In the genomic region with DNA sequence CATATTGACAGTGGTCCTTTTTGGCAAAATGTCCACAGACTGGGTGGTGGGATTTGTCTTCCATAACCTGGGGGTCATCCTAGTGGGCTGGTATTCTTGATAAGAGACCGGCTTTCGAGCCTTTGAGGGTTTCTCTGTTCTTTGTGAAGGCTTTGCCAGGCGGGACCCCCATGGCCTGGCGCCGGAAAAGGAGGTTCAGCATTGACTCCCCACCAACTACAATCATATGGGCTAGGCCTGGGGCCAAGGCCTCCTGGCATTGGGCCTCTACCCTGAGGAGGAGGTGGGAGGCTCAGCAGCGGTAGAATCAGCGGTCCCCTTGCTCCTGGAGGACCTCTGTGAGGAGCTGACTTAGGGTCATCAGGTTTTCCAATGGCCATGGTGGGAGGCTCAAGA, we compare ENCODE assay signal across 24 cellular contexts. TPM values are rescaled to one million over a fixed set of nuclear protein-coding genes. Genes with fewer than 3 reads are reported as not detected.
DNase-seq lines count a peak whose midpoint lies in the region; ATAC-seq, FAIRE-seq and TF ChIP-seq lines count a peak whose summit lies in the region.
"Had no signal": no experiment of that assay in that cellular context is flagged by ENCODE, and none has a peak within 500 bp of the region (broad histone marks: within the 10 kb centered on the region; RNA-seq: fewer than 3 reads in every experiment).

No MANE protein-coding gene starts in this region.

- BruUV-seq in HepG2 (replicated peaks; lab: Mats Ljungman, UMichigan) = no TSS peak

- peaks cover 5% of the 10 kb centered on the region in 2 donors for H3K4me1 Mint-ChIP-seq in natural killer cell
- H3K4me1 Mint-ChIP-seq: CD8-positive, alpha-beta memory T cell had no signal

- CTCF ChIA-PET in HepG2 (lab: Yijun Ruan, JAX; ENCODE audit: low intra/inter-chr PET ratio, low total read pairs) = interaction anchor here (1.0 kb wide), 1 partner anchor 11 kb away, joined by 3 read pairs; no protein-coding TSS in a partner anchor

- no peaks in the 10 kb centered on the region for H3K9me3 Mint-ChIP-seq in natural killer cell
- H3K9me3 Mint-ChIP-seq: CD4-positive, alpha-beta T cell; H9; HFFc6 had no signal

- no peak for FAIRE-seq in HepG2 (lab: Jason Lieb, UNC)
- FAIRE-seq: A204.1, D721Med, GM12878, GM19239 had no signal

- H2BK15ac ChIP-seq in neuronal stem cell (ENCODE audit: low read length) = no peak overlapping the region

- H3K4me2 ChIP-seq in HepG2 (ENCODE audit: low read depth, low read length) = peak overlapping the region; percentile 71; the same call in 1 of the 2 replicates
- H3K4me2 ChIP-seq in neuronal stem cell (ENCODE audit: insufficient read depth, low read length, poor library complexity, severe bottlenecking) = no peak overlapping the region

- H3K18ac ChIP-seq in neuronal stem cell (ENCODE audit: low read length) = peak overlapping the region; percentile 73

- H3K79me2 ChIP-seq in HepG2 (ENCODE audit: insufficient read depth, low read length) = no peaks in the 10 kb centered on the region

- peaks cover 95% of the 10 kb centered on the region for H3K4me1 ChIP-seq in HepG2 (ENCODE audit: insufficient read depth, low read length)
- H3K4me1 ChIP-seq in right lobe of liver = no peaks in the 10 kb centered on the region
- peaks cover 1 to 7% of the 10 kb centered on the region in 2 donors for H3K4me1 ChIP-seq in neuronal stem cell (ENCODE audit: control insufficient read depth in 2 of 2, insufficient read depth in 1 of 2, low read depth in 1 of 2, low read length in 2 of 2)
- no peaks in the 10 kb centered on the region for H3K4me1 ChIP-seq in upper lobe of right lung

- 88% methylated on average over 5 of the region's 7 CpGs for WGBS in HepG2 (ENCODE audit: low lambda C conversion rate)
- 86% methylated on average over 4 of the region's 7 CpGs for WGBS in right lobe of liver (ENCODE audit: insufficient coverage, low coverage, low lambda C conversion rate, missing lambda C conversion rate)
- WGBS in neuronal stem cell (ENCODE audit: extremely low coverage in 2 of 2, insufficient read length in 2 of 2, insufficient replicate concordance in 1 of 2), 2 donors = no CpG with 5 or more reads among the region's 7 CpGs

- TF ChIP-seq RAD21 in HepG2 (CRISPR knock-in tag; IDR thresholded peaks at IDR 0.05) = no peak

- H3K9me3 ChIP-seq in HepG2 (ENCODE audit: low read length) (no peaks in the 10 kb centered on the region), right lobe of liver (no peaks in the 10 kb centered on the region), neuronal stem cell (replicated peaks in 1 of 2; ENCODE audit: control insufficient read depth in 2 of 2, insufficient read depth in 1 of 2, low read depth in 1 of 2, low read length in 2 of 2) (no peaks in the 10 kb centered on the region), upper lobe of right lung (no peaks in the 10 kb centered on the region)
- H3K9me3 ChIP-seq: BLaER1 treated with 17β-estradiol and CSF1 and Interleukin-3, amounts not matched to agents 10 nM and 100 nM had no signal

- ATAC-seq in HepG2 (no peak), right lobe of liver (no peak), upper lobe of right lung (no peak), natural killer cell (no peak), HG02852 (IDR thresholded peaks at IDR 0.05; ENCODE audit: unreplicated experiment) (no peak)
- ATAC-seq: GM12878, HCT116 had no signal

- no peaks in the 10 kb centered on the region for H3K36me3 ChIP-seq in HepG2 (replicated peaks in 1 of 2; ENCODE audit: control insufficient read depth in 1 of 2, insufficient read depth in 2 of 2, low read length in 2 of 2)
- no peaks in the 10 kb centered on the region for H3K36me3 ChIP-seq in right lobe of liver
- H3K36me3 ChIP-seq in neuronal stem cell (replicated peaks in 1 of 2; ENCODE audit: control insufficient read depth in 2 of 2, insufficient read depth in 2 of 2, low read length in 2 of 2) = no peaks in the 10 kb centered on the region
- H3K36me3 ChIP-seq in upper lobe of right lung = no peaks in the 10 kb centered on the region
- H3K36me3 ChIP-seq: BLaER1 treated with 17β-estradiol and CSF1 and Interleukin-3, amounts not matched to agents 10 nM and 100 nM had no signal

- DNase-seq in HepG2 (ENCODE audit: low spot score) (no peak), right lobe of liver (no peak), neuronal stem cell (ENCODE audit: low spot score) (no peak), upper lobe of right lung (peak; percentile 40), natural killer cell (no peak)
- DNase-seq: CD4-positive, alpha-beta T cell; CD8-positive, alpha-beta memory T cell; DMS 273 treated with DMSO at 0.1 percent for 48 hours; DMS79; EL; GDM1; GM23248; H9; HFFc6 had no signal

- peaks cover 0 to 14% of the 10 kb centered on the region in 2 experiments; a peak in 3 of 5 replicates for H3K27me3 ChIP-seq in HepG2 (ENCODE audit: control insufficient read depth in 1 of 2, insufficient read depth in 2 of 2, low read length in 2 of 2)
- no peaks in the 10 kb centered on the region for H3K27me3 ChIP-seq in right lobe of liver
- peaks cover 0 to 28% (median 0%) of the 10 kb centered on the region in 3 experiments for H3K27me3 ChIP-seq in neuronal stem cell (ENCODE audit: control insufficient read depth in 3 of 3, insufficient read depth in 3 of 3, low read depth in 1 of 3, low read length in 3 of 3)
- peaks cover 6% of the 10 kb centered on the region for H3K27me3 ChIP-seq in upper lobe of right lung
- H3K27me3 ChIP-seq: BLaER1 treated with 17β-estradiol and CSF1 and Interleukin-3, amounts not matched to agents 10 nM and 100 nM had no signal

- POLR2A ChIA-PET in HepG2 (lab: Yijun Ruan, JAX) = no interaction called here

- no peak overlapping the region for H3K4me3 Mint-ChIP-seq in natural killer cell
- H3K4me3 Mint-ChIP-seq: B cell; CD14-positive monocyte; CD4-positive, alpha-beta T cell; CD8-positive, alpha-beta memory T cell; H9; HFFc6 had no signal

- H3K9ac ChIP-seq in HepG2 (ENCODE audit: insufficient read depth, low read depth, low read length) = no peak overlapping the region
- no peak overlapping the region for H3K9ac ChIP-seq in neuronal stem cell (ENCODE audit: low read depth, low read length, poor library complexity)
- H3K9ac ChIP-seq: BLaER1 treated with 17β-estradiol and CSF1 and Interleukin-3, amounts not matched to agents 10 nM and 100 nM; GM23248 had no signal

- H3K4ac ChIP-seq in neuronal stem cell (ENCODE audit: low read length) = no peak overlapping the region

- H3K27me3 Mint-ChIP-seq in natural killer cell (ENCODE audit: low read depth in 2 of 2) = peaks cover 12% of the 10 kb centered on the region in 2 donors

- H2BK120ac ChIP-seq in neuronal stem cell (ENCODE audit: low read depth, low read length) = peak overlapping the region; percentile 63

- TF ChIP-seq CTCF in HepG2 (CRISPR knock-in tag; IDR thresholded peaks at IDR 0.05) = no peak
- TF ChIP-seq CTCF in right lobe of liver (IDR thresholded peaks at IDR 0.05) = no peak
- TF ChIP-seq CTCF in upper lobe of right lung (IDR thresholded peaks at IDR 0.05) = no peak
- TF ChIP-seq CTCF in natural killer cell (IDR thresholded peaks at IDR 0.05) = no peak

- H4K91ac ChIP-seq in neuronal stem cell (ENCODE audit: low read depth, low read length, poor library complexity) = no peak overlapping the region

- H2BK12ac ChIP-seq in neuronal stem cell (ENCODE audit: low read length) = no peak overlapping the region

- peak overlapping the region; percentile 34 for H2AK5ac ChIP-seq in neuronal stem cell (ENCODE audit: low read depth, low read length)

- no peak overlapping the region for H2BK5ac ChIP-seq in neuronal stem cell (ENCODE audit: low read length)

- intact Hi-C loops in HepG2 (cut with micrococcal nuclease; ENCODE audit: unreplicated experiment) = no loop called here
- intact Hi-C loops in right lobe of liver (cut with DNase I) = no loop called here
- intact Hi-C loops in upper lobe of right lung (cut with DNase I) = no loop called here
- intact Hi-C loops in natural killer cell (cut with micrococcal nuclease) = no loop called here

- in situ Hi-C loops in HepG2 (cut with HindIII; ENCODE audit: extremely low pct_ligation_motif_present, low pct_unique_long_range_greater_than_20kb) = loop anchor here (10.0 kb wide), 1 partner anchor 366 kb away; no protein-coding TSS in a partner anchor

- no peaks in the 10 kb centered on the region for H4K20me1 ChIP-seq in HepG2 (ENCODE audit: insufficient read depth, low read length)
- H4K20me1 ChIP-seq: BLaER1 treated with 17β-estradiol and CSF1 and Interleukin-3, amounts not matched to agents 10 nM and 100 nM had no signal

- no peaks in the 10 kb centered on the region for H3K36me3 Mint-ChIP-seq in natural killer cell
- H3K36me3 Mint-ChIP-seq: CD14-positive monocyte; CD8-positive, alpha-beta memory T cell had no signal

- peak overlapping the region; percentile 8 for H3K23ac ChIP-seq in neuronal stem cell (ENCODE audit: low read depth, low read length, poor library complexity)

- TF ChIP-seq EP300 in HepG2 (IDR thresholded peaks at IDR 0.05; ENCODE audit: low read depth in 2 of 2, low read length in 2 of 2) (no peak), HepG2 (CRISPR knock-in tag; IDR thresholded peaks at IDR 0.05; ENCODE audit: borderline replicate concordance) (no peak)

- H3K14ac ChIP-seq in neuronal stem cell (ENCODE audit: low read length) = no peak overlapping the region

- no peaks in the 10 kb centered on the region for H3K79me1 ChIP-seq in neuronal stem cell (ENCODE audit: low read depth, low read length)

- TF ChIP-seq POLR2A in HepG2 (IDR thresholded peaks at IDR 0.05; ENCODE audit: insufficient read depth in 1 of 2, low read depth in 2 of 2, low read length in 2 of 2) (no peak), right lobe of liver (IDR thresholded peaks at IDR 0.05) (no peak)

- no peak overlapping the region for H4K8ac ChIP-seq in neuronal stem cell (ENCODE audit: low read depth, low read length)

- peak overlapping the region in 1 of 3 experiments; percentile 30; a peak in 1 of 6 replicates for H3K4me3 ChIP-seq in HepG2 (replicated peaks in 1 of 3; ENCODE audit: insufficient read depth in 1 of 3, low read depth in 2 of 3, low read length in 3 of 3)
- H3K4me3 ChIP-seq in right lobe of liver = no peak overlapping the region
- no peak overlapping the region for H3K4me3 ChIP-seq in neuronal stem cell (ENCODE audit: low read length in 2 of 2)
- H3K4me3 ChIP-seq in upper lobe of right lung = no peak overlapping the region
- H3K4me3 ChIP-seq: BLaER1 treated with 17β-estradiol and CSF1 and Interleukin-3, amounts not matched to agents 10 nM and 100 nM; GM12878; GM23248 had no signal

- no peak overlapping the region for H3K27ac Mint-ChIP-seq in natural killer cell
- H3K27ac Mint-ChIP-seq: B cell; CD14-positive monocyte; CD4-positive, alpha-beta T cell; H9; HFFc6 had no signal

- no peak overlapping the region for H3K27ac ChIP-seq in HepG2 (ENCODE audit: extremely low read length, insufficient read depth, low read length)
- no peak overlapping the region for H3K27ac ChIP-seq in right lobe of liver
- no peak overlapping the region for H3K27ac ChIP-seq in neuronal stem cell (replicated peaks; ENCODE audit: low read length)
- H3K27ac ChIP-seq in upper lobe of right lung = no peak overlapping the region
- H3K27ac ChIP-seq: 22Rv1; BLaER1 treated with 17β-estradiol and CSF1 and Interleukin-3, amounts not matched to agents 10 nM and 100 nM; GM23248 had no signal

- no peak overlapping the region for H2AFZ ChIP-seq in HepG2 (ENCODE audit: low read length)
- no peak overlapping the region for H2AFZ ChIP-seq in neuronal stem cell (ENCODE audit: low read length)
- H2AFZ ChIP-seq: GM23248 had no signal

RNA-seq across cellular contexts. Expression of a gene that starts 19.8 kb away (rescaled TPM):
- total RNA-seq in HepG2 (2016; rRNA removed; fragmentation: Illumina TruSeq; extraction: Trizol) (10.5 and 13.7 TPM in 2 replicates), right lobe of liver (10 to 100 TPM in 1 of 6 experiments, 1 to 10 TPM in 5; 2.2 to 10.8 (median 5.0) TPM), upper lobe of right lung (15.0 TPM), natural killer cell (1 to 10 TPM; 3.4 to 5.3 (median 3.9) TPM)
- total RNA-seq in HepG2 (2016; cell fraction: cytosol; rRNA removed; fragmentation: Illumina TruSeq; extraction: Trizol; ENCODE audit: low read depth) = 4.0 and 4.5 TPM in 2 replicates
- 8.3 and 12.0 TPM in 2 replicates for total RNA-seq in HepG2 (2016; cell fraction: insoluble cytoplasmic fraction; rRNA removed; fragmentation: Illumina TruSeq; extraction: Trizol)
- 8.1 and 8.4 TPM in 2 replicates for total RNA-seq in HepG2 (2016; cell fraction: membrane; rRNA removed; fragmentation: Illumina TruSeq; extraction: Trizol)
- total RNA-seq in HepG2 (2016; cell fraction: nucleus; rRNA removed; fragmentation: Illumina TruSeq; extraction: Trizol) = 5.7 and 8.2 TPM in 2 replicates
- polyA plus RNA-seq in HepG2 (2011; rRNA removed) = 33.1 and 49.7 TPM in 2 replicates
- polyA plus RNA-seq in HepG2 (2011; cell fraction: cytosol; rRNA removed) = 45.0 and 52.1 TPM in 2 replicates
- polyA plus RNA-seq in HepG2 (2011; cell fraction: nucleus; rRNA removed) = 54.1 and 56.2 TPM in 2 replicates
- polyA plus RNA-seq in HepG2 (2012) = 51.6 and 55.6 TPM in 2 replicates
- polyA plus RNA-seq in HepG2 (2016; cell fraction: cytosol; fragmentation: Illumina TruSeq; extraction: Trizol; ENCODE audit: low read depth) = 4.4 and 6.3 TPM in 2 replicates
- 9.3 and 10.5 TPM in 2 replicates for polyA plus RNA-seq in HepG2 (2016; cell fraction: insoluble cytoplasmic fraction; fragmentation: Illumina TruSeq; extraction: Trizol; ENCODE audit: low read depth)
- polyA plus RNA-seq in HepG2 (2016; cell fraction: membrane; fragmentation: Illumina TruSeq; extraction: Trizol; ENCODE audit: low read depth) = 7.6 and 9.8 TPM in 2 replicates
- polyA plus RNA-seq in HepG2 (2016; cell fraction: nucleus; fragmentation: Illumina TruSeq; extraction: Trizol; ENCODE audit: insufficient read depth, low read depth) = 10.6 and 11.8 TPM in 2 replicates
- 4.8 and 66.6 TPM in 2 replicates for polyA minus RNA-seq in HepG2 (2011; rRNA and poly(A)+ RNA removed; ENCODE audit: low replicate concordance)
- 29.4 and 31.1 TPM in 2 replicates for polyA minus RNA-seq in HepG2 (2011; cell fraction: cytosol; rRNA and poly(A)+ RNA removed)
- polyA minus RNA-seq in HepG2 (2011; cell fraction: nucleus; rRNA and poly(A)+ RNA removed) = 21.3 and 22.1 TPM in 2 replicates
- polyA plus RNA-seq in neuronal stem cell (2013, experiment 1 of 2) = 7.3 TPM
- polyA plus RNA-seq in neuronal stem cell (2013, experiment 2 of 2) = 7.6 TPM

RNA-seq across cellular contexts. Expression of a gene that starts 40.2 kb away (rescaled TPM):
- total RNA-seq in HepG2 (2016; rRNA removed; fragmentation: Illumina TruSeq; extraction: Trizol) (18.2 and 35.2 TPM in 2 replicates), right lobe of liver (10 to 100 TPM; 11.7 to 17.7 (median 15.6) TPM), upper lobe of right lung (19.8 TPM), natural killer cell (100 to 1,000 TPM; 156 to 194 (median 179) TPM)
- total RNA-seq in HepG2 (2016; cell fraction: cytosol; rRNA removed; fragmentation: Illumina TruSeq; extraction: Trizol; ENCODE audit: low read depth) = 2.4 and 3.0 TPM in 2 replicates
- total RNA-seq in HepG2 (2016; cell fraction: insoluble cytoplasmic fraction; rRNA removed; fragmentation: Illumina TruSeq; extraction: Trizol) = 13.5 and 35.7 TPM in 2 replicates
- total RNA-seq in HepG2 (2016; cell fraction: membrane; rRNA removed; fragmentation: Illumina TruSeq; extraction: Trizol) = 7.5 TPM in 2 replicates
- total RNA-seq in HepG2 (2016; cell fraction: nucleus; rRNA removed; fragmentation: Illumina TruSeq; extraction: Trizol) = 48.2 and 58.1 TPM in 2 replicates
- 31.6 and 44.3 TPM in 2 replicates for polyA plus RNA-seq in HepG2 (2011; rRNA removed)
- 17.7 and 20.2 TPM in 2 replicates for polyA plus RNA-seq in HepG2 (2011; cell fraction: cytosol; rRNA removed)
- polyA plus RNA-seq in HepG2 (2011; cell fraction: nucleus; rRNA removed) = 105 and 126 TPM in 2 replicates
- polyA plus RNA-seq in HepG2 (2012) = 34.3 and 44.8 TPM in 2 replicates
- polyA plus RNA-seq in HepG2 (2016; cell fraction: cytosol; fragmentation: Illumina TruSeq; extraction: Trizol; ENCODE audit: low read depth) = 1.3 and 1.6 TPM in 2 replicates
- polyA plus RNA-seq in HepG2 (2016; cell fraction: insoluble cytoplasmic fraction; fragmentation: Illumina TruSeq; extraction: Trizol; ENCODE audit: low read depth) = 10.1 and 14.0 TPM in 2 replicates
- polyA plus RNA-seq in HepG2 (2016; cell fraction: membrane; fragmentation: Illumina TruSeq; extraction: Trizol; ENCODE audit: low read depth) = 2.8 and 3.5 TPM in 2 replicates
- 83.4 and 84.9 TPM in 2 replicates for polyA plus RNA-seq in HepG2 (2016; cell fraction: nucleus; fragmentation: Illumina TruSeq; extraction: Trizol; ENCODE audit: insufficient read depth, low read depth)
- polyA minus RNA-seq in HepG2 (2011; rRNA and poly(A)+ RNA removed; ENCODE audit: low replicate concordance) = 104 and 110 TPM in 2 replicates
- 31.9 and 35.7 TPM in 2 replicates for polyA minus RNA-seq in HepG2 (2011; cell fraction: cytosol; rRNA and poly(A)+ RNA removed)
- polyA minus RNA-seq in HepG2 (2011; cell fraction: nucleus; rRNA and poly(A)+ RNA removed) = 50.5 and 60.3 TPM in 2 replicates
- polyA plus RNA-seq in neuronal stem cell (2013, experiment 1 of 2) = 35.4 TPM
- 35.8 TPM for polyA plus RNA-seq in neuronal stem cell (2013, experiment 2 of 2)
- total RNA-seq: GM23248 had no signal
